ENCODE assay signal across 2 cellular contexts in genomic region chr17:38426441-38426840, GRCh38.
TF ChIP-seq lines count a peak whose summit lies in the region.

No MANE protein-coding gene starts in this region.

TF ChIP-seq in SK-N-SH, 30 proteins besides CTCF, POLR2A, EP300 and RAD21 (continued from another document):
- TF ChIP-seq USF2 (IDR thresholded peaks at IDR 0.05; ENCODE audit: borderline replicate concordance, low read depth, low read length) (no peak), IRF3 (IDR thresholded peaks at IDR 0.05; ENCODE audit: low read depth, low read length) (no peak), MXI1 (IDR thresholded peaks at IDR 0.05; ENCODE audit: low read depth, low read length) (no peak), ZBTB33 (IDR thresholded peaks at IDR 0.05; ENCODE audit: borderline replicate concordance, low read depth) (no peak), CHD2 (IDR thresholded peaks at IDR 0.05; ENCODE audit: low read length, partially characterized antibody) (no peak), REST (IDR thresholded peaks at IDR 0.05; ENCODE audit: low read depth, low read length) (no peak)

TF ChIP-seq in SK-N-SH treated with all-trans-retinoic acid at 6 μM for 48 hours, 23 proteins besides CTCF, POLR2A, EP300 and RAD21:
- TF ChIP-seq TSHZ2 (CRISPR knock-in tag; IDR thresholded peaks at IDR 0.05) = no peak
